In the genomic region with DNA sequence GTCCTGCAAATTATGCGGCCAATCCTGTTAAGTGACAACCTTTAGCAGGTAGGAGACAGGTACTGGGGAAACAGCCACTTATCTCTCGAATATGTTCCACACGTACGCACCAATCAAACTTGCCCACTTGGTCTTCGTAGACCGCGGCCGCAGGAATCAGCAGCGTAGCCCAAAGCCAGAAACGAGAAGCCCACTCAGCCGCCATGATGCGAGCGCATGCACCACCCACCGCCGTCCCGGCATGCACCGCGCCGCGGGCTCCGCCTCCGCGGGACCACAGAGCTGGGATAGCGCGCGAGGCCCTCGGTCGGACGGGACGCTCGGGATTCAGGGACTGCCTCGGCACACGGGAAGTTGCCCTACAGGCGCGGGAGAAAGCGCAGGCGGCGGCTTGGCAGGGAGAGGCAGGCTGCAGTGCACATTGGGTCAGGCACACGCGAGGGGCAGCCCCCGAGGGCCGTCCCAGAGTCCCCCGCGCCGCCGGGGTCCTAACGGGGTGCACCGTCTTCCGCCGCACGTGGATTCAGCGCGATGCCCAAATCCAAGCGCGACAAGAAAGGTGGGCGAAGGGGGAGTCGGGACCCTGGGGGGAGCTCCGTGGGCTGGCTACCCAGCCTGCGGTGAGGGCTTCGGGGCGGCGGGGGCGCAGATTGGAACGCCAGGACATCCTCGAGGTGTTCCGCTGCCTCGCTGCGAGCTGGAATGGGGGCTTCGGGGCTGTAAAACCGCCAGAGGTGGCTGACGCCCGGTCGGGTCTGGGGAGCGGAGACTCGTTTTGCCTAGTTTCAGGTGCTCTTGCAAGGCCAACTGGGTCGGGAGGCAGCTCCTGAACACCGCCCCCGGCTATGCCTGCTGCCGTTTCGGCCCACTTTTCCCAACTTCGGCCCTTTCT, we compare ENCODE assay signal across 8 cellular contexts. TPM values are rescaled to one million over a fixed set of nuclear protein-coding genes. Genes with fewer than 3 reads are reported as not detected.
A peak's percentile ranks its signal among the peaks of the same experiment; 100 is the strongest.
DNase-seq lines count a peak whose midpoint lies in the region; ATAC-seq and TF ChIP-seq lines count a peak whose summit lies in the region.

EMC1 (minus strand) TSS at position 220 of the 892 bp plus-strand sequence; CDS start at position 205, 15 bp downstream.
MRTO4 (plus strand) TSS at position 501 of the 892 bp plus-strand sequence; CDS start at position 532, 31 bp downstream.

- H4K20me1 ChIP-seq in DOHH2 (ENCODE audit: control insufficient read depth, insufficient read depth, low read depth, low read length) (peaks cover 23% of the 10 kb centered on the region), neural cell (ENCODE audit: insufficient read depth) (no peaks in the 10 kb centered on the region)

- no peak for TF ChIP-seq CTCF in DOHH2 (IDR thresholded peaks at IDR 0.05; ENCODE audit: low read depth, low read length, poor library complexity, severe bottlenecking)
- TF ChIP-seq CTCF in fibroblast of villous mesenchyme (IDR thresholded peaks at IDR 0.05; ENCODE audit: insufficient read depth, low read depth, low read length) = no peak
- TF ChIP-seq CTCF in neural cell (IDR thresholded peaks at IDR 0.05; ENCODE audit: poor library complexity, severe bottlenecking) = peak; percentile 18

- H3K79me2 ChIP-seq in DOHH2 (ENCODE audit: control insufficient read depth, low read length) (peaks cover 96% of the 10 kb centered on the region), neural cell (replicated peaks; ENCODE audit: insufficient read depth, low read length) (peaks cover 36% of the 10 kb centered on the region)

- H3K9me3 Mint-ChIP-seq in stimulated activated naive CD8-positive, alpha-beta T cell treated with anti-CD3 and anti-CD28 coated beads, Interleukin-15, amount 100 ng/mL, for 72 hours = no peaks in the 10 kb centered on the region

- peak within 1 kb of the TSS; percentile 100 for H3K27ac Mint-ChIP-seq in stimulated activated naive CD8-positive, alpha-beta T cell treated with anti-CD3 and anti-CD28 coated beads, Interleukin-15, amount 100 ng/mL, for 72 hours

- no peaks in the 10 kb centered on the region for H3K9me2 ChIP-seq in DOHH2 (replicated peaks; ENCODE audit: control insufficient read depth, low read length)
- H3K9me2 ChIP-seq in neural cell (ENCODE audit: insufficient read depth, low read length) = no peaks in the 10 kb centered on the region

- peaks cover 27% of the 10 kb centered on the region for H3K4me1 ChIP-seq in DOHH2 (ENCODE audit: control insufficient read depth, low read length)

- peak within 1 kb of the TSS; percentile 93 to 99 for H3K4me3 Mint-ChIP-seq in stimulated activated naive CD8-positive, alpha-beta T cell treated with anti-CD3 and anti-CD28 coated beads, Interleukin-15, amount 100 ng/mL, for 72 hours

- H3K4me3 ChIP-seq in DOHH2 (ENCODE audit: low read length) (peak within 1 kb of the TSS; percentile 91), fibroblast of villous mesenchyme (ENCODE audit: low read depth, low read length) (peak within 1 kb of the TSS; percentile 96), neural cell (ENCODE audit: low read length) (peak within 1 kb of the TSS; percentile 93)

- peak within 1 kb of the TSS; percentile 93 for H3K9ac ChIP-seq in neural cell (ENCODE audit: low read length)

- H3K36me3 ChIP-seq in DOHH2 (ENCODE audit: control insufficient read depth, low read length) = peaks cover 71% of the 10 kb centered on the region
- peaks cover 38% of the 10 kb centered on the region for H3K36me3 ChIP-seq in KOPT-K1 (ENCODE audit: insufficient read depth, low read length)
- no peaks in the 10 kb centered on the region for H3K36me3 ChIP-seq in neural cell (ENCODE audit: insufficient read depth, low read length)

- H3K4me2 ChIP-seq in DOHH2 (ENCODE audit: low read length) (peak within 1 kb of the TSS; percentile 76), neural cell (ENCODE audit: low read length) (peak within 1 kb of the TSS; percentile 88)

- H3K9me3 ChIP-seq in DOHH2 (ENCODE audit: control insufficient read depth, insufficient read depth, low read length) = no peaks in the 10 kb centered on the region
- H3K9me3 ChIP-seq in KOPT-K1 (ENCODE audit: insufficient read depth, low read length, poor library complexity, severe bottlenecking) = no peaks in the 10 kb centered on the region
- no peaks in the 10 kb centered on the region for H3K9me3 ChIP-seq in neural cell (ENCODE audit: low read length)

- peak within 1 kb of the TSS; percentile 80 for H2AFZ ChIP-seq in neural cell (ENCODE audit: low read depth, low read length)

- ATAC-seq in GM21737 (IDR thresholded peaks at IDR 0.05; ENCODE audit: unreplicated experiment) = peak; percentile 71
- peak; percentile 97 for ATAC-seq in stimulated activated naive CD8-positive, alpha-beta T cell treated with anti-CD3 and anti-CD28 coated beads, Interleukin-15, amount 100 ng/mL, for 72 hours

- H3K27me3 Mint-ChIP-seq in stimulated activated naive CD8-positive, alpha-beta T cell treated with anti-CD3 and anti-CD28 coated beads, Interleukin-15, amount 100 ng/mL, for 72 hours = no peaks in the 10 kb centered on the region

- H3F3A ChIP-seq in DOHH2 (ENCODE audit: control insufficient read depth, insufficient read depth) = no peaks in the 10 kb centered on the region
- H3F3A ChIP-seq in neural cell (ENCODE audit: insufficient read depth, low read length, poor library complexity, severe bottlenecking) = no peaks in the 10 kb centered on the region

- no peaks in the 10 kb centered on the region for H3K27me3 ChIP-seq in DOHH2 (ENCODE audit: control insufficient read depth, low read length)
- no peaks in the 10 kb centered on the region for H3K27me3 ChIP-seq in neural cell (ENCODE audit: insufficient read depth, low read depth, low read length)

- peak; percentile 70 to 83 for DNase-seq in SHP77 (lab: John Stamatoyannopoulos, UW)
- peak; percentile 86 for DNase-seq in activated gamma-delta T cell (lab: John Stamatoyannopoulos, UW)
- peak; percentile 72 for DNase-seq in fibroblast of villous mesenchyme (ENCODE audit: low read depth)
- DNase-seq in stimulated activated naive CD8-positive, alpha-beta T cell treated with anti-CD3 and anti-CD28 coated beads, Interleukin-15, amount 100 ng/mL, for 72 hours = peak; percentile 90 to 91

- H3K4me1 Mint-ChIP-seq in stimulated activated naive CD8-positive, alpha-beta T cell treated with anti-CD3 and anti-CD28 coated beads, Interleukin-15, amount 100 ng/mL, for 72 hours = peaks cover 48% of the 10 kb centered on the region

- H3K27ac ChIP-seq in DOHH2 (ENCODE audit: low read depth, low read length) (peak within 1 kb of the TSS; percentile 84), KOPT-K1 (ENCODE audit: low read depth, low read length, poor library complexity, severe bottlenecking) (peak within 1 kb of the TSS; percentile 94), neural cell (ENCODE audit: low read length) (peak within 1 kb of the TSS; percentile 98)

- peak; percentile 40 for TF ChIP-seq EP300 in neural cell (conservative IDR thresholded peaks at IDR 0.05; ENCODE audit: poor library complexity, severe bottlenecking)

- no peak for TF ChIP-seq RAD21 in neural cell (conservative IDR thresholded peaks at IDR 0.05)

TF ChIP-seq in neural cell, 6 proteins besides CTCF, POLR2A, EP300 and RAD21:
- TF ChIP-seq SMC3 (conservative IDR thresholded peaks at IDR 0.05; ENCODE audit: poor library complexity) (peak; percentile 55), EZH2 (IDR thresholded peaks at IDR 0.05; ENCODE audit: borderline replicate concordance, insufficient read depth, low read length, poor library complexity, severe bottlenecking) (no peak), POLR2AphosphoS5 (IDR thresholded peaks at IDR 0.05) (peak; percentile 90), MXI1 (conservative IDR thresholded peaks at IDR 0.05; ENCODE audit: poor library complexity, severe bottlenecking) (peak; percentile 100), TAF1 (IDR thresholded peaks at IDR 0.05; ENCODE audit: low read depth) (peak; percentile 86)
- TF ChIP-seq, protein P1, sequence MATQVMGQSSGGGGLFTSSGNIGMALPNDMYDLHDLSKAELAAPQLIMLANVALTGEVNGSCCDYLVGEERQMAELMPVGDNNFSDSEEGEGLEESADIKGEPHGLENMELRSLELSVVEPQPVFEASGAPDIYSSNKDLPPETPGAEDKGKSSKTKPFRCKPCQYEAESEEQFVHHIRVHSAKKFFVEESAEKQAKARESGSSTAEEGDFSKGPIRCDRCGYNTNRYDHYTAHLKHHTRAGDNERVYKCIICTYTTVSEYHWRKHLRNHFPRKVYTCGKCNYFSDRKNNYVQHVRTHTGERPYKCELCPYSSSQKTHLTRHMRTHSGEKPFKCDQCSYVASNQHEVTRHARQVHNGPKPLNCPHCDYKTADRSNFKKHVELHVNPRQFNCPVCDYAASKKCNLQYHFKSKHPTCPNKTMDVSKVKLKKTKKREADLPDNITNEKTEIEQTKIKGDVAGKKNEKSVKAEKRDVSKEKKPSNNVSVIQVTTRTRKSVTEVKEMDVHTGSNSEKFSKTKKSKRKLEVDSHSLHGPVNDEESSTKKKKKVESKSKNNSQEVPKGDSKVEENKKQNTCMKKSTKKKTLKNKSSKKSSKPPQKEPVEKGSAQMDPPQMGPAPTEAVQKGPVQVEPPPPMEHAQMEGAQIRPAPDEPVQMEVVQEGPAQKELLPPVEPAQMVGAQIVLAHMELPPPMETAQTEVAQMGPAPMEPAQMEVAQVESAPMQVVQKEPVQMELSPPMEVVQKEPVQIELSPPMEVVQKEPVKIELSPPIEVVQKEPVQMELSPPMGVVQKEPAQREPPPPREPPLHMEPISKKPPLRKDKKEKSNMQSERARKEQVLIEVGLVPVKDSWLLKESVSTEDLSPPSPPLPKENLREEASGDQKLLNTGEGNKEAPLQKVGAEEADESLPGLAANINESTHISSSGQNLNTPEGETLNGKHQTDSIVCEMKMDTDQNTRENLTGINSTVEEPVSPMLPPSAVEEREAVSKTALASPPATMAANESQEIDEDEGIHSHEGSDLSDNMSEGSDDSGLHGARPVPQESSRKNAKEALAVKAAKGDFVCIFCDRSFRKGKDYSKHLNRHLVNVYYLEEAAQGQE (IDR thresholded peaks at IDR 0.05; ENCODE audit: borderline replicate concordance) = peak; percentile 80

RNA-seq across cellular contexts. Expression of gene EMC1, which starts in this region (rescaled TPM):
- 65.7 and 90.2 TPM in 2 replicates for total RNA-seq in fibroblast of villous mesenchyme
- polyA plus RNA-seq in neural cell = 75.1 and 75.3 TPM in 2 replicates
- polyA minus RNA-seq in neural cell = 110 and 123 TPM in 2 replicates

RNA-seq across cellular contexts. Expression of gene MRTO4, which starts in this region (rescaled TPM):
- total RNA-seq in fibroblast of villous mesenchyme = 21.9 and 26.3 TPM in 2 replicates
- polyA plus RNA-seq in neural cell = 42.5 and 50.2 TPM in 2 replicates
- polyA minus RNA-seq in neural cell = 28.2 and 36.3 TPM in 2 replicates

Comparison
In these comparisons a context has a peak if more than half of its experiments do, and no peak if none do; other contexts are left out.
1. Peak in every context shown above with its lines: DNase-seq, ATAC-seq, H3K4me3 ChIP-seq and H3K27ac ChIP-seq.